ENCODE assay signal across 1 cellular context in the genomic region with DNA sequence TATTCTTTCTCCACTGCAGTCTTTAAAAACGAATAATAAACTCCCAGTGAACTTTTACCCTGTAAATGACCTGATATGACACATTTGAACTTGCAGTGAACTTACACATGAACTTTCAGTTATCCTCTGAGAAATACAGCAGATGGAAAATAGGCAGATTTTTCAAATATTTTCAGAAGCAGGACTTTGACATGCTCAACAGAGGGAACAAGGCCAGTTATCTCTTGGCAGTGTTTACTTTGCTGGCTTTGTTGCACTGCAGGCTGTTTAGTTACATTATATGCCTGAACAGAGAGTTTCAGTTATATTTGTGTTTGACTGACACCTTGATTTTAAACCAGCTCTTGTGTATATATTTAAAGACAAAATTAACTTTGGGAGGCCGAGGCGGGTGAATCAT.
TF ChIP-seq lines count a peak whose summit lies in the region.

No MANE protein-coding gene starts in this region.

TF ChIP-seq in HCT116, 20 proteins besides CTCF, POLR2A, EP300 and RAD21 (continued from another document):
- TF ChIP-seq ZFX (IDR thresholded peaks at IDR 0.05), result no peak
- no peak for TF ChIP-seq ELF1 (IDR thresholded peaks at IDR 0.05; ENCODE audit: borderline replicate concordance, low read depth)
